Comparison of ENCODE assay signal across 1 cellular context in genomic region chr7:1572111-1572510, GRCh38.
TF ChIP-seq lines count a peak whose summit lies in the region.

No MANE protein-coding gene starts in this region.

TF ChIP-seq in K562, 482 proteins besides CTCF, POLR2A, EP300 and RAD21 (continued from another document and continues in another):
- TF ChIP-seq PRDM10 (IDR thresholded peaks at IDR 0.05; ENCODE audit: partially characterized antibody) (no peak), ZNF644 (tag; IDR thresholded peaks at IDR 0.05; ENCODE audit: low read depth) (0 out of 2 replicates have a peak, but pooled peaks have one; percentile 45), ADNP (tag; IDR thresholded peaks at IDR 0.05) (0 out of 2 replicates have a peak, but pooled peaks have one; percentile 12), ZNF766 (CRISPR knock-in tag; conservative IDR thresholded peaks at IDR 0.05) (peak; percentile 58; the same call in 1 of the 2 replicates), CTBP1 (IDR thresholded peaks at IDR 0.05; ENCODE audit: borderline replicate concordance) (no peak), ZNF12 (CRISPR knock-in tag; IDR thresholded peaks at IDR 0.05) (no peak), CREBBP (IDR thresholded peaks at IDR 0.05; ENCODE audit: low read depth, low read length) (no peak), PTRF (tag; IDR thresholded peaks at IDR 0.05) (0 out of 2 replicates have a peak, but pooled peaks have one; percentile 35), ZNF324 (CRISPR knock-in tag; IDR thresholded peaks at IDR 0.05) (no peak), DDX20 (tag; IDR thresholded peaks at IDR 0.05; ENCODE audit: low read depth) (0 out of 2 replicates have a peak, but pooled peaks have one; percentile 23), ZNF592 (IDR thresholded peaks at IDR 0.05) (peak; percentile 77), DACH1 (IDR thresholded peaks at IDR 0.05; ENCODE audit: partially characterized antibody) (no peak), BHLHE40 (IDR thresholded peaks at IDR 0.05; ENCODE audit: low read length) (0 out of 2 replicates have a peak, but pooled peaks have one; percentile 31), TSHZ1 (CRISPR knock-in tag; IDR thresholded peaks at IDR 0.05) (peak; percentile 46; the same call in 1 of the 2 replicates), ZNF76 (CRISPR knock-in tag; IDR thresholded peaks at IDR 0.05; ENCODE audit: borderline replicate concordance) (peak; percentile 79; the same call in 1 of the 2 replicates), ZNF311 (CRISPR knock-in tag; IDR thresholded peaks at IDR 0.05) (0 out of 2 replicates have a peak, but pooled peaks have one; percentile 16), ZNF253 (CRISPR knock-in tag; conservative IDR thresholded peaks at IDR 0.05) (no peak), KLF6 (CRISPR knock-in tag; IDR thresholded peaks at IDR 0.05; ENCODE audit: borderline replicate concordance) (0 out of 2 replicates have a peak, but pooled peaks have one; percentile 54), ZNF436 (CRISPR knock-in tag; IDR thresholded peaks at IDR 0.05) (no peak), ZNF395 (CRISPR knock-in tag; IDR thresholded peaks at IDR 0.05) (0 out of 2 replicates have a peak, but pooled peaks have one; percentile 63), TCF3 (CRISPR knock-in tag; IDR thresholded peaks at IDR 0.05) (no peak), PHF20 (IDR thresholded peaks at IDR 0.05; ENCODE audit: partially characterized antibody) (no peak), SMAD3 (CRISPR knock-in tag; conservative IDR thresholded peaks at IDR 0.05) (0 out of 2 replicates have a peak, but pooled peaks have one; percentile 36), ZNF589 (CRISPR knock-in tag; IDR thresholded peaks at IDR 0.05; ENCODE audit: low read depth) (no peak), ZKSCAN8 (CRISPR knock-in tag; IDR thresholded peaks at IDR 0.05) (no peak), ZNF639 (CRISPR knock-in tag; conservative IDR thresholded peaks at IDR 0.05 in 1 of 2, IDR thresholded peaks at IDR 0.05 in 1 of 2) (no peak), ATF1 (CRISPR knock-in tag; IDR thresholded peaks at IDR 0.05) (no peak), ATF1 (tag; IDR thresholded peaks at IDR 0.05) (peak; percentile 40; the same call in 1 of the 2 replicates), TCF15 (CRISPR knock-in tag; IDR thresholded peaks at IDR 0.05) (0 out of 2 replicates have a peak, but pooled peaks have one; percentile 58), ZNF239 (CRISPR knock-in tag; IDR thresholded peaks at IDR 0.05) (peak; percentile 57), NR2C1 (IDR thresholded peaks at IDR 0.05) (0 out of 2 replicates have a peak, but pooled peaks have one; percentile 18), NR2C1 (tag; IDR thresholded peaks at IDR 0.05) (peak; percentile 57), ATF7 (IDR thresholded peaks at IDR 0.05) (peak; percentile 43; the same call in 1 of the 2 replicates), JUNB (CRISPR knock-in tag; conservative IDR thresholded peaks at IDR 0.05) (no peak), CREB1 (IDR thresholded peaks at IDR 0.05) (no peak), CREB1 (CRISPR knock-in tag; IDR thresholded peaks at IDR 0.05) (no peak), HNRNPH1 (optimal IDR thresholded peaks at IDR 0.05; ENCODE audit: low read depth, low read length) (no peak), ZNF740 (CRISPR knock-in tag; IDR thresholded peaks at IDR 0.05) (no peak), ZNF740 (tag; IDR thresholded peaks at IDR 0.05) (0 out of 4 replicates have a peak, but pooled peaks of 1 of the 2 experiments have one; percentile 62), ESRRB (CRISPR knock-in tag; IDR thresholded peaks at IDR 0.05; ENCODE audit: borderline replicate concordance) (no peak), NR4A1 (CRISPR knock-in tag; IDR thresholded peaks at IDR 0.05) (no peak), NR4A1 (tag; IDR thresholded peaks at IDR 0.05) (peak; percentile 81; the same call in 1 of the 2 replicates), TAF9B (IDR thresholded peaks at IDR 0.05; ENCODE audit: partially characterized antibody) (no peak), ZNF354B (CRISPR knock-in tag; IDR thresholded peaks at IDR 0.05) (peak; percentile 23; the same call in 1 of the 2 replicates), ZNF398 (CRISPR knock-in tag; IDR thresholded peaks at IDR 0.05) (no peak), JUND (IDR thresholded peaks at IDR 0.05; ENCODE audit: borderline replicate concordance, low read depth, low read length) (peak; percentile 21; the same call in 1 of the 2 replicates), JUND (tag; IDR thresholded peaks at IDR 0.05; ENCODE audit: borderline replicate concordance, low read depth, low read length) (peak; percentile 41; the same call in 2 of the 3 replicates), ZNF79 (CRISPR knock-in tag; IDR thresholded peaks at IDR 0.05; ENCODE audit: low read depth) (peak; percentile 54; the same call in 1 of the 2 replicates), RBM15 (IDR thresholded peaks at IDR 0.05; ENCODE audit: insufficient read depth, low read length) (no peak), ZBTB7A (IDR thresholded peaks at IDR 0.05; ENCODE audit: borderline replicate concordance, control insufficient read depth, low read depth, low read length) (no peak), ELF4 (CRISPR knock-in tag; IDR thresholded peaks at IDR 0.05) (0 out of 2 replicates have a peak, but pooled peaks have one; percentile 32), ZNF24 (IDR thresholded peaks at IDR 0.05) (no peak), MECOM (CRISPR knock-in tag; IDR thresholded peaks at IDR 0.05) (peak; percentile 61; the same call in 1 of the 2 replicates)
